ENCODE assay signal across 15 cellular contexts in the genomic region with DNA sequence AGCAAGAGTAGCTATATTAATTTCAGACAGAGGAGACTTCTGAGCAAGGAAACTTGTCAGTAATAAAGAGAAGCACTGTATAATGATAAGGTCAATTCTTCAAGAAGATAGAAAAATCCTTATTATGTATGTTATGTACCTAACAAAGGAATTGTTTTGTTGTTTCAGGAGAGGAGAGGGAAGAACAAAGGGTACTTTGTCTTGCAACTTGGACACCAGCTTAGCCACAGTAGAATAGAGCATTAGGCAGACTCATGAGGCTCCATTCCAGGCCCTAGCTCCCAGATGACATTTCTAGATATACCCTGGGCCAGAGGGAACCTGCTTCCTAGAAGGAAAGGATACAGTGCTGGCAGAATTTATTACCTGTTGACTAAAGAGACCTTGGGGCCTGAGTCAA. TPM values are rescaled to one million over a fixed set of nuclear protein-coding genes. Genes with fewer than 3 reads are reported as not detected.
DNase-seq lines count a peak whose midpoint lies in the region; ATAC-seq and TF ChIP-seq lines count a peak whose summit lies in the region.
"Had no signal": no experiment of that assay in that cellular context is flagged by ENCODE, and none has a peak within 500 bp of the region (broad histone marks: within the 10 kb centered on the region; RNA-seq: fewer than 3 reads in every experiment).

No MANE protein-coding gene starts in this region.

- intact Hi-C loops in Panc1 (cut with micrococcal nuclease; ENCODE audit: unreplicated experiment) (no loop called here), cardiac septum (cut with DNase I) (no loop called here)

- H3K4me1 ChIP-seq in Panc1 (ENCODE audit: control insufficient read depth, insufficient read depth, low read length), result no peaks in the 10 kb centered on the region; the same call in 1 of the 2 replicates

- DNase-seq in Ammon's horn (ENCODE audit: low spot score), result peak; percentile 23
- no peak for DNase-seq in Panc1 (ENCODE audit: low read depth, low spot score)
- DNase-seq in globus pallidus (ENCODE audit: low spot score), result peak; percentile 51
- peak; percentile 11 for DNase-seq in putamen (ENCODE audit: low spot score)
- DNase-seq in cardiac septum (ENCODE audit: low spot score), result no peak
- DNase-seq in SIG-M5 treated with dmso at 0.1 percent for 504 hours (lab: John Stamatoyannopoulos, UW; ENCODE audit: unreplicated experiment), result no peak
- DNase-seq: 8988T; AML-193; Calu3; CD4-positive, CD25-positive, alpha-beta regulatory T cell; DMS 273 treated with DMSO at 0.1 percent for 48 hours; GM23248 had no signal

- no peaks in the 10 kb centered on the region for H3K9me3 ChIP-seq in Panc1 (ENCODE audit: control insufficient read depth, insufficient read depth, low read depth, low read length)

- in situ Hi-C loops in Panc1 (cut with HindIII; ENCODE audit: low pct_unique_long_range_greater_than_20kb, low sequenced_read_pairs), result no loop called here

- BruUV-seq in Panc1 (replicated peaks; lab: Mats Ljungman, UMichigan), result no TSS peak

- no peaks in the 10 kb centered on the region for H3K27me3 ChIP-seq in Panc1 (ENCODE audit: control insufficient read depth, insufficient read depth, low read length)
- H3K27me3 ChIP-seq: BLaER1 treated with 17β-estradiol and CSF1 and Interleukin-3, amounts not matched to agents 10 nM and 100 nM had no signal

- H3K4me3 ChIP-seq in Panc1 (ENCODE audit: low read depth in 2 of 2, low read length in 2 of 2), result no peak overlapping the region
- H3K4me3 ChIP-seq: BLaER1 treated with 17β-estradiol and CSF1 and Interleukin-3, amounts not matched to agents 10 nM and 100 nM; GM23248 had no signal

- TF ChIP-seq CTCF in Panc1 (IDR thresholded peaks at IDR 0.05), result 0 out of 2 replicates have a peak, but pooled peaks have one; percentile 5

- no peak overlapping the region for H3K27ac ChIP-seq in Panc1 (ENCODE audit: low read length)
- H3K27ac ChIP-seq: BLaER1 treated with 17β-estradiol and CSF1 and Interleukin-3, amounts not matched to agents 10 nM and 100 nM; GM23248 had no signal

- POLR2A ChIA-PET in Panc1 (lab: Charles Lee), result no interaction called here

- CTCF ChIA-PET in Panc1 (lab: Charles Lee), result no interaction called here

- ATAC-seq in Panc1 (no peak), HG02642 (IDR thresholded peaks at IDR 0.05; ENCODE audit: poor library complexity, unreplicated experiment) (no peak)
- ATAC-seq: HCT116 had no signal

- H3K36me3 ChIP-seq in Panc1 (ENCODE audit: control insufficient read depth, insufficient read depth, low read length), result no peaks in the 10 kb centered on the region

RNA-seq across cellular contexts. Expression of gene NUS1, which starts 6.5 kb away (rescaled TPM):
- total RNA-seq in Panc1 (2021; ENCODE audit: unreplicated experiment) (57.3 TPM), cardiac septum (18.0 TPM)
- 23.9 TPM for polyA plus RNA-seq in Panc1 (2012; ENCODE audit: insufficient read length)

Comparison
In these comparisons a context has a peak if more than half of its experiments do, and no peak if none do; other contexts are left out.
1. DNase-seq: peak in Ammon's horn (single experiment), globus pallidus (single experiment) and putamen (single experiment); none in Panc1 (single experiment), cardiac septum (single experiment) and SIG-M5 treated with dmso at 0.1 percent for 504 hours (single experiment).